In the genomic region with DNA sequence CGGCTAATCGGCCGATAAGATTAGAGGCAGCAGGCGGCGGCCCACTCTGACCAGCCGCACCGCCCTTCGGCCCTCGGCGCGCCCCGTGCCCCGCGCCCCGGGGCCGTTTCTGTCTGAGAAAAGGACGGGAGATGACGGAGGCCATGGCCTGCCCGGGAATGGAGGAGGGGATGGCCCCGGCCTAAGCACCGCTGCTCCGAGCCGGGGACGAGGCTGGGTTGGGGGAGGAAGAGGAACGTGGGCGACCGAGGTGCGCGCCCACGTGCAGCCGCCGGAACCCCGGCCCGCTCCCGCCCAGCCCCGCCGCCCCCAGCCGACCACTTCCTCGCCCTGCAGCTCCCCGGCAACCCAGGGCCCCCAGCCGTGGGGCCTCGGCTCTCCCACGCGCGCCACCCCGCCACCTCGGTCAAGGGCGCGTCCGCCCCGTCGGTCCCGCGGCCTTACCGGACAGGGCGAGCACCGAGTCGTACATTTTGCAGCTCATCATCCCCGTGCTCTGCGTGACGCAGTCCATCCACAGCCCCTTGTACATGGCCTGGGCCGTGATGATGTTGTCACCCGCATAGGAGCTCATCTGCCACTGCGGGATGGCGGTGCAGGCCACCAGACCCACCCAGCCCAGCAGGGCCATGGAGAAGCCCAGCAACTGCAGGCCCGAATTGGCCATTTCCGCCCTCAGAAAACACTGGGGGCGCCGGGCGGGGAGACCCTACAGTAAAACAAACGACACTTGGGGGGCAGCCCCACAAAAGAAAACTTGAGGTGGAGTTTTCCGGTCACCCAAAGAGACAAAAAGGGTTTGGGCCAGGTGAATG, we compare ENCODE assay signal across 9 cellular contexts. TPM values are rescaled to one million over a fixed set of nuclear protein-coding genes. Genes with fewer than 3 reads are reported as not detected.
DNase-seq lines count a peak whose midpoint lies in the region; TF ChIP-seq lines count a peak whose summit lies in the region.
"Had no signal": no experiment of that assay in that cellular context is flagged by ENCODE, and none has a peak within 500 bp of the region (broad histone marks: within the 10 kb centered on the region; RNA-seq: fewer than 3 reads in every experiment).

No MANE protein-coding gene starts in this region.

- H3K4me3 ChIP-seq in skeletal muscle tissue (ENCODE audit: low read length in 3 of 3) = peak overlapping the region; percentile 36 to 56 (median 54)
- H3K4me3 ChIP-seq: SK-N-MC had no signal

- H3K27me3 Mint-ChIP-seq in HFFc6 (ENCODE audit: insufficient read depth) = peaks cover 8% of the 10 kb centered on the region

- H3K36me3 ChIP-seq in skeletal muscle tissue (ENCODE audit: control insufficient read depth in 3 of 3, insufficient read depth in 3 of 3, low read length in 3 of 3) = peaks cover 22 to 28% (median 25%) of the 10 kb centered on the region in 3 donors

- H3K4me1 Mint-ChIP-seq in HFFc6 (ENCODE audit: low read depth) = peaks cover 27% of the 10 kb centered on the region

- peaks cover 1% of the 10 kb centered on the region for H3K9me3 Mint-ChIP-seq in HFFc6

- H3K9me3 ChIP-seq in skeletal muscle tissue (ENCODE audit: control insufficient read depth in 3 of 3, low read length in 3 of 3) = no peaks in the 10 kb centered on the region

- DNase-seq in HFFc6 (no peak), hepatic stellate cell (ENCODE audit: low spot score) (peak; percentile 28), NCI-H1048 (lab: John Stamatoyannopoulos, UW) (no peak), NCI-H446 treated with DMSO at 0.1 percent for 48 hours (lab: John Stamatoyannopoulos, UW) (no peak), OCI-M1 (lab: John Stamatoyannopoulos, UW) (no peak), NCI-H345 treated with DMSO at 0.1 percent for 48 hours (lab: John Stamatoyannopoulos, UW; ENCODE audit: unreplicated experiment) (no peak)
- peak; percentile 33 for DNase-seq in activated naive CD4-positive, alpha-beta T cell treated with anti-CD3 and anti-CD28 coated beads, Interleukin-2, amount 50 U/mL, for 16 hours

- peaks cover 25 to 40% (median 37%) of the 10 kb centered on the region in 3 donors for H3K27me3 ChIP-seq in skeletal muscle tissue (ENCODE audit: control insufficient read depth in 3 of 3, insufficient read depth in 3 of 3, low read length in 3 of 3)

- H3K27ac ChIP-seq in skeletal muscle tissue (ENCODE audit: low read depth, low read length) = no peak overlapping the region
- H3K27ac ChIP-seq: SK-N-MC had no signal

- H3K9ac ChIP-seq in skeletal muscle tissue (ENCODE audit: low read depth in 1 of 3, low read length in 3 of 3) = peak overlapping the region; percentile 43 to 71 (median 59)

- H3K4me3 Mint-ChIP-seq in HFFc6 = peak overlapping the region; percentile 45

- peaks cover 13 to 26% (median 20%) of the 10 kb centered on the region in 3 donors for H3K4me1 ChIP-seq in skeletal muscle tissue (ENCODE audit: control insufficient read depth in 3 of 3, insufficient read depth in 3 of 3, low read length in 3 of 3)

- TF ChIP-seq CTCF in HFFc6 (IDR thresholded peaks at IDR 0.05) = no peak

- H3K27ac Mint-ChIP-seq in HFFc6 = no peak overlapping the region

- H3K36me3 Mint-ChIP-seq in HFFc6 (ENCODE audit: low read depth) = peaks cover 9% of the 10 kb centered on the region

RNA-seq across cellular contexts. Expression of a gene that starts 0.7 kb away (rescaled TPM):
- 1 to 10 TPM in 4 of 6 experiments, under 1 TPM in 2; 0.43 to 3.0 (median 1.7) TPM for total RNA-seq in HFFc6 (2021; fragmentation: NEBNext Ultra II Directional; extraction: Animal tissue kit (Norgen Biotek cat#: 25700))
- not detected for total RNA-seq in skeletal muscle tissue

RNA-seq across cellular contexts. Expression of a gene that starts 9.6 kb away (rescaled TPM):
- total RNA-seq in HFFc6 (2021; fragmentation: NEBNext Ultra II Directional; extraction: Animal tissue kit (Norgen Biotek cat#: 25700)) = 10 to 100 TPM; 28.7 to 36.1 (median 34.0) TPM
- total RNA-seq in skeletal muscle tissue = 28.2 TPM

RNA-seq across cellular contexts. Expression of a gene that starts 10.1 kb away (rescaled TPM):
- 100 to 1,000 TPM; 127 to 168 (median 146) TPM for total RNA-seq in HFFc6 (2021; fragmentation: NEBNext Ultra II Directional; extraction: Animal tissue kit (Norgen Biotek cat#: 25700))
- 39.7 TPM for total RNA-seq in skeletal muscle tissue

RNA-seq across cellular contexts. Expression of a gene that starts 19.3 kb away (rescaled TPM):
- 100 to 1,000 TPM; 399 to 470 (median 426) TPM for total RNA-seq in HFFc6 (2021; fragmentation: NEBNext Ultra II Directional; extraction: Animal tissue kit (Norgen Biotek cat#: 25700))
- total RNA-seq in skeletal muscle tissue = 259 TPM

RNA-seq across cellular contexts. Expression of a gene that starts 19.9 kb away (rescaled TPM):
- under 1 TPM in 5 of 6 experiments, not detected in 1; 0.07 to 0.09 (median 0.09) TPM for total RNA-seq in HFFc6 (2021; fragmentation: NEBNext Ultra II Directional; extraction: Animal tissue kit (Norgen Biotek cat#: 25700))
- total RNA-seq in skeletal muscle tissue = 34.4 TPM

Comparison
In these comparisons a context has a peak if more than half of its experiments do, and no peak if none do; other contexts are left out.
1. DNase-seq: peak in activated naive CD4-positive, alpha-beta T cell treated with anti-CD3 and anti-CD28 coated beads, Interleukin-2, amount 50 U/mL, for 16 hours (single experiment) and hepatic stellate cell (single experiment); none in HFFc6 (single experiment), NCI-H1048 (single experiment), NCI-H446 treated with DMSO at 0.1 percent for 48 hours (single experiment), OCI-M1 (single experiment) and NCI-H345 treated with DMSO at 0.1 percent for 48 hours (single experiment).